Comparison of ENCODE assay signal across 22 cellular contexts in the genomic region with DNA sequence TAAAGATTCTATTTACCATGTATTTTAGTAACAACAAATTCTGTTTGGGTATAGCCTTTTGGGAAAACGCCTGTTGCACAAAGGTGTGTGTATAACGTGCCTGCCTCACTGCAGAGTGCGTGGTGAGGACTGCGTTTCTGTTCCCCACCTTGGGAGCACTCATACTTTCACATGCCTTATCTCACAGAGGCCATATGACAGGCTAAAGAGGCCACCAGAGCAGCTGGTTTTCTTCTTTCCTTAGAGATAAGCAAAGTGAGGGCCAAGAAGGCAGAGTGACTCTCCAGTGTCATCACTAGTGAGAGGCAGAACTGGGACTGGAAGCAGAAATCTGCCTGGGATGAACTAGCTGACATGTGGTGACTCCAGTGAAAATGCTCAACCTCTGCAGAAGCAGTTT.
"Had no signal": no experiment of that assay in that cellular context is flagged by ENCODE, and none has a peak within 500 bp of the region (broad histone marks: within the 10 kb centered on the region; RNA-seq: fewer than 3 reads in every experiment).

No MANE protein-coding gene starts in this region.

- H3K27me3 ChIP-seq: ascending aorta, pancreas, right lobe of liver, testis, upper lobe of left lung had no signal

- H3K27ac ChIP-seq: ascending aorta, coronary artery, left ventricle myocardium inferior, neutrophil, pancreas, right lobe of liver, testis, upper lobe of left lung, WERI-Rb-1 had no signal

- DNase-seq: activated CD4-positive, alpha-beta T cell treated with anti-CD3 and anti-CD28 coated beads for 1 hour; activated effector memory CD4-positive, alpha-beta T cell treated with anti-CD3 and anti-CD28 coated beads, Interleukin-2, amount 50 U/mL, for 16 hours; activated naive CD4-positive, alpha-beta T cell treated with anti-CD3 and anti-CD28 coated beads, Interleukin-2, amount 50 U/mL, for 16 hours; activated T-cell treated with anti-CD3 and anti-CD28 coated beads, Interleukin-2, amount 50 U/mL, for 72 hours; head of caudate nucleus; kidney glomerular epithelial cell; left ventricle myocardium inferior; mammary epithelial cell; mucosa of descending colon; naive B cell; pancreas; right lobe of liver; small intestine; stimulated activated CD4-positive, alpha-beta T cell treated with anti-CD3 and anti-CD28 coated beads, Interleukin-4, amount 100 ng/mL, for 1 hour; T-helper 1 cell; T1000; testis; upper lobe of left lung; WERI-Rb-1 had no signal

- H3K4me1 ChIP-seq: ascending aorta, left ventricle myocardium inferior, right lobe of liver, testis, upper lobe of left lung had no signal

- H3K9me3 ChIP-seq: ascending aorta, mucosa of descending colon, neutrophil, pancreas, right lobe of liver, testis, upper lobe of left lung had no signal

- H3K36me3 ChIP-seq: ascending aorta, left ventricle myocardium inferior, neutrophil, pancreas, right lobe of liver, upper lobe of left lung, WERI-Rb-1 had no signal

- H3K4me3 ChIP-seq: ascending aorta, coronary artery, left ventricle myocardium inferior, mucosa of descending colon, pancreas, right lobe of liver, testis, upper lobe of left lung had no signal
